ENCODE assay signal across 8 cellular contexts in genomic region chr7:45259966-45260646, GRCh38.
DNase-seq lines count a peak whose midpoint lies in the region; ATAC-seq and TF ChIP-seq lines count a peak whose summit lies in the region.

No MANE protein-coding gene starts in this region.

- no peaks in the 10 kb centered on the region for H3K4me1 ChIP-seq in BE2C

- peak; percentile 98 for TF ChIP-seq CTCF in BE2C (IDR thresholded peaks at IDR 0.05; ENCODE audit: low read depth, low read length)
- TF ChIP-seq CTCF in LNCaP clone FGC (IDR thresholded peaks at IDR 0.05; ENCODE audit: control insufficient read depth, extremely low read depth, insufficient read depth), result peak; percentile 99
- TF ChIP-seq CTCF in cardiac fibroblast (IDR thresholded peaks at IDR 0.05; ENCODE audit: low read depth, low read length), result peak; percentile 99

- H3K4me3 ChIP-seq in BE2C (ENCODE audit: low read depth, low read length) (no peak overlapping the region), LNCaP clone FGC (ENCODE audit: low read depth, low read length) (no peak overlapping the region), cardiac fibroblast (replicated peaks in 1 of 2; ENCODE audit: low read depth in 2 of 2, low read length in 2 of 2) (no peak overlapping the region)

- DNase-seq in BE2C (peak; percentile 75), GM19240 (ENCODE audit: insufficient read length, low spot score) (peak; percentile 55), LNCaP clone FGC (ENCODE audit: low read depth) (peak; percentile 6), cardiac fibroblast (ENCODE audit: low read depth in 2 of 2) (peak; percentile 30 to 32), left colon (peak in 1 of 2 donors; percentile 61), NCI-H510A (lab: John Stamatoyannopoulos, UW) (no peak)
- DNase-seq in activated CD4-positive, CD25-positive, alpha-beta regulatory T cell treated with anti-CD3 and anti-CD28 coated beads, Interleukin-2, amount 50 U/mL, for 16 hours (ENCODE audit: low read depth, low spot score), result peak; percentile 50
- DNase-seq in stimulated activated CD4-positive, alpha-beta T cell treated with anti-CD3 and anti-CD28 coated beads, Interleukin-4, amount 100 ng/mL, for 1 hour, result peak; percentile 77

- no peaks in the 10 kb centered on the region for H3K36me3 ChIP-seq in BE2C

- intact Hi-C loops in left colon (cut with DNase I, micrococcal nuclease), result loop anchor here (2.0 to 5.0 kb wide), 2 partner anchors 103 to 105 kb away; partner anchors contain the start of gene RAMP3 (in 1 of the 2)

- no peaks in the 10 kb centered on the region for H3K27me3 ChIP-seq in BE2C

- ATAC-seq in left colon, result peak; percentile 62

- H3K9me3 ChIP-seq in BE2C, result no peaks in the 10 kb centered on the region
